Comparison of ENCODE assay signal across 8 cellular contexts in the genomic region with DNA sequence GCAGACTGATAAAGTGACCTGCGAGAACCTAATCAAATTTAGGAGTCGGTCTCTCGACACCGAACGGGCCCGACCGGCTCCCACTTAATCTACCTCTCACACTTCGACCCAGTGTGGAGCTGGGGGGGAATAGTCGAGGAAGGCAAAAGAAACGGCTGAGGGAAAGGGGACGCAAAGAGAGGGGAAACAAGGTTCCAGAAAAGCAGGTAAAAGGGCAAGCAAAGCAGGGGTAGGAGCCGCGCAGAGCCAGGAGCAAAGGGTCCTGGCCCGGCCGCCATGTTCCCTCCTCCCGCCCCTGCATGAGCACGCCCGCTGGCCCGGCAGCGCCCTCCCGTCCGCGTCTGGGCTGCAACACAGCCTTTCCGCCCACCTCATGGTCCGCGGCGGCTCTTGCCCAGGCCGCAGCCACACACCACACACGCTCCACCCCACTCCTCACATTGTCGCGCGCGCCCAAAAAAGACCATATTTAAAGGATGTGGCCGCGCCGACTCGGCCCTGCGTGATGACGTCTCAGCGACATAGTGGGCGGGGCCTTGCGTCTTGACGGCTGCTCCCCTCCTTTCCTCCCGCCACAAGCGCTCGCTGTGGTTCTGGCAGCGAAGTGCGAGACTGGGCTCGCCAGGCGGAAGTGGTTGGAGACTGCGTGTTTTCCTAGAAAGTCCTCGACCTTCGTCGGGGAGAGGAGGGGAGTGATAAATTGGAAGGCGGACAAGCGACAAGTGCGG. TPM values are rescaled to one million over a fixed set of nuclear protein-coding genes. Genes with fewer than 3 reads are reported as not detected.
DNase-seq lines count a peak whose midpoint lies in the region; ATAC-seq and TF ChIP-seq lines count a peak whose summit lies in the region.

ICE2 (minus strand) TSS at position 510 of the 728 bp plus-strand sequence. CDS start 1,165 bp downstream, outside the sequence.

- H2BK15ac ChIP-seq in H9 (ENCODE audit: low read depth, low read length) = no peak within 1 kb of the TSS

- peak within 1 kb of the TSS; percentile 30 for H3K56ac ChIP-seq in H9 (ENCODE audit: insufficient read length, low read depth, low read length)

- peak; percentile 93 for ATAC-seq in stimulated activated naive CD8-positive, alpha-beta T cell treated with anti-CD3 and anti-CD28 coated beads, Interleukin-15, amount 100 ng/mL, for 72 hours

- peak within 1 kb of the TSS; percentile 96 for H4K5ac ChIP-seq in H9 (ENCODE audit: insufficient read length, low read depth, low read length)

- H2BK12ac ChIP-seq in H9 (ENCODE audit: insufficient read length, low read depth, low read length) = no peak within 1 kb of the TSS

- no peak within 1 kb of the TSS for H2BK120ac ChIP-seq in H9 (ENCODE audit: low read depth, low read length, poor library complexity, severe bottlenecking)

- H3K36me3 Mint-ChIP-seq in H9 (ENCODE audit: insufficient read depth in 1 of 3, low read depth in 3 of 3) (peaks cover 0 to 17% (median 16%) of the 10 kb centered on the region in 3 experiments; a peak in 5 of 7 replicates), nephron progenitor cell (ENCODE audit: low read depth) (peaks cover 14% of the 10 kb centered on the region)

- H4K20me1 ChIP-seq in H9 (ENCODE audit: control insufficient read depth, insufficient read depth, insufficient read length) = no peaks in the 10 kb centered on the region

- H3K23ac ChIP-seq in H9 (ENCODE audit: insufficient read length, low read depth, low read length) = no peak within 1 kb of the TSS

- DNase-seq in H9 (peak; percentile 93), MG63 (peak; percentile 97), SHP77 treated with DMSO at 0.1 percent for 48 hours (lab: John Stamatoyannopoulos, UW) (peak; percentile 93), activated gamma-delta T cell (lab: John Stamatoyannopoulos, UW) (peak; percentile 84), fibroblast of the conjunctiva (ENCODE audit: low read depth) (peak; percentile 87), nephron progenitor cell (peak; percentile 95)
- DNase-seq in stimulated activated naive CD8-positive, alpha-beta T cell treated with anti-CD3 and anti-CD28 coated beads, Interleukin-15, amount 100 ng/mL, for 72 hours = peak; percentile 94 to 97

- H2BK20ac ChIP-seq in H9 (ENCODE audit: low read depth, low read length, poor library complexity, severe bottlenecking) = no peak within 1 kb of the TSS

- H3K18ac ChIP-seq in H9 (ENCODE audit: insufficient read length, low read depth, low read length) = peak within 1 kb of the TSS; percentile 99

- WGBS in H9 (ENCODE audit: extremely low coverage, insufficient read length, low lambda C conversion rate) = no CpG with 5 or more reads among the region's 57 CpGs

- peaks cover 3% of the 10 kb centered on the region for H3K79me1 ChIP-seq in H9 (ENCODE audit: insufficient read depth, low read depth, low read length, poor library complexity, severe bottlenecking)

- peaks cover 4% of the 10 kb centered on the region; the same call in 1 of the 2 replicates for H3K79me2 ChIP-seq in H9 (ENCODE audit: insufficient read depth, low read length)

- H3K9me3 Mint-ChIP-seq in H9 (no peaks in the 10 kb centered on the region), nephron progenitor cell (no peaks in the 10 kb centered on the region)
- no peaks in the 10 kb centered on the region for H3K9me3 Mint-ChIP-seq in stimulated activated naive CD8-positive, alpha-beta T cell treated with anti-CD3 and anti-CD28 coated beads, Interleukin-15, amount 100 ng/mL, for 72 hours

- peak within 1 kb of the TSS; percentile 44 for H3K27ac ChIP-seq in H9 (ENCODE audit: insufficient read length, low read depth, low read length)

- H3K4ac ChIP-seq in H9 (ENCODE audit: low read depth, low read length) = no peak within 1 kb of the TSS; the same call in 1 of the 2 replicates

- H3K14ac ChIP-seq in H9 (ENCODE audit: insufficient read depth, low read length) = peak within 1 kb of the TSS; percentile 99

- H3K4me1 ChIP-seq in ES-I3 (ENCODE audit: insufficient read depth, low read length) = peaks cover 8% of the 10 kb centered on the region; the same call in 1 of the 2 replicates
- no peaks in the 10 kb centered on the region; the same call in 1 of the 2 replicates for H3K4me1 ChIP-seq in H9 (ENCODE audit: insufficient read depth, low read length)

- peak within 1 kb of the TSS; percentile 70 for H2AFZ ChIP-seq in H9 (ENCODE audit: low read length)

- TF ChIP-seq CTCF in H9 (conservative IDR thresholded peaks at IDR 0.05) (no peak), nephron progenitor cell (IDR thresholded peaks at IDR 0.05) (no peak)

- H3K27ac Mint-ChIP-seq in H9 = peak within 1 kb of the TSS; percentile 99 to 100 (median 100)
- H3K27ac Mint-ChIP-seq in nephron progenitor cell = peak within 1 kb of the TSS; percentile 100
- peak within 1 kb of the TSS; percentile 94 to 99 for H3K27ac Mint-ChIP-seq in stimulated activated naive CD8-positive, alpha-beta T cell treated with anti-CD3 and anti-CD28 coated beads, Interleukin-15, amount 100 ng/mL, for 72 hours

- H3K9ac ChIP-seq in ES-I3 (ENCODE audit: low read depth, low read length) = peak within 1 kb of the TSS; percentile 98
- H3K9ac ChIP-seq in H9 (ENCODE audit: extremely low read depth, insufficient read length, low read length) = peak within 1 kb of the TSS; percentile 98

- H3K27me3 Mint-ChIP-seq in H9 (ENCODE audit: low read depth) = no peaks in the 10 kb centered on the region
- peaks cover 4% of the 10 kb centered on the region for H3K27me3 Mint-ChIP-seq in nephron progenitor cell (ENCODE audit: low read depth, poor library complexity)
- H3K27me3 Mint-ChIP-seq in stimulated activated naive CD8-positive, alpha-beta T cell treated with anti-CD3 and anti-CD28 coated beads, Interleukin-15, amount 100 ng/mL, for 72 hours = no peaks in the 10 kb centered on the region

- H3K4me1 Mint-ChIP-seq in H9 (peaks cover 22 to 27% of the 10 kb centered on the region in 2 experiments), nephron progenitor cell (peaks cover 45% of the 10 kb centered on the region)
- H3K4me1 Mint-ChIP-seq in stimulated activated naive CD8-positive, alpha-beta T cell treated with anti-CD3 and anti-CD28 coated beads, Interleukin-15, amount 100 ng/mL, for 72 hours = peaks cover 67% of the 10 kb centered on the region

- H3K4me3 Mint-ChIP-seq in H9 = peak within 1 kb of the TSS; percentile 97 to 98
- peak within 1 kb of the TSS; percentile 98 for H3K4me3 Mint-ChIP-seq in nephron progenitor cell
- peak within 1 kb of the TSS; percentile 97 to 98 for H3K4me3 Mint-ChIP-seq in stimulated activated naive CD8-positive, alpha-beta T cell treated with anti-CD3 and anti-CD28 coated beads, Interleukin-15, amount 100 ng/mL, for 72 hours

- peak within 1 kb of the TSS; percentile 15 for H4K91ac ChIP-seq in H9 (ENCODE audit: insufficient read length, low read depth, low read length)

- peak within 1 kb of the TSS; percentile 87 for H4K8ac ChIP-seq in H9 (replicated peaks; ENCODE audit: insufficient read length, low read depth, low read length)

- H3K36me3 ChIP-seq in ES-I3 (ENCODE audit: insufficient read depth, low read length) (no peaks in the 10 kb centered on the region), MG63 (peaks cover 25% of the 10 kb centered on the region)

- H3K4me2 ChIP-seq in H9 (ENCODE audit: insufficient read depth, insufficient read length, low read length) = peak within 1 kb of the TSS; percentile 89

- H2BK5ac ChIP-seq in H9 (ENCODE audit: insufficient read length, low read length) = peak within 1 kb of the TSS; percentile 43

- H3K23me2 ChIP-seq in H9 (ENCODE audit: insufficient read length, low read depth, low read length, poor library complexity, severe bottlenecking) = peaks cover 11% of the 10 kb centered on the region

- H3K4me3 ChIP-seq in MG63 = peak within 1 kb of the TSS; percentile 86

- H3K27me3 ChIP-seq in H9 (ENCODE audit: insufficient read depth, low read length) (no peaks in the 10 kb centered on the region), MG63 (no peaks in the 10 kb centered on the region)

- H2AK5ac ChIP-seq in H9 (ENCODE audit: insufficient read length, low read length) = no peak within 1 kb of the TSS

- H3K9me3 ChIP-seq in ES-I3 (ENCODE audit: control insufficient read depth, insufficient read depth, low read length) = no peaks in the 10 kb centered on the region
- no peaks in the 10 kb centered on the region for H3K9me3 ChIP-seq in H9 (ENCODE audit: control insufficient read depth, low read depth, low read length)
- no peaks in the 10 kb centered on the region for H3K9me3 ChIP-seq in MG63

- no peak within 1 kb of the TSS for H3T11ph ChIP-seq in H9 (ENCODE audit: low read length)

RNA-seq across cellular contexts. Expression of gene ICE2, which starts in this region (rescaled TPM):
- total RNA-seq in H9 (2021) = 75.5 and 76.3 TPM in 2 replicates
- total RNA-seq in MG63 (2014; rRNA removed; shearing (Covaris generic); ENCODE audit: low replicate concordance) = 14.5 and 26.2 TPM in 2 replicates

Comparison
In these comparisons a context has a peak if more than half of its experiments do, and no peak if none do; other contexts are left out.
1. Peak in every context shown above with its lines: DNase-seq, ATAC-seq, H3K4me3 ChIP-seq and H3K27ac ChIP-seq.